ENCODE assay signal across 20 cellular contexts in genomic region chr11:131661137-131661536, GRCh38.
DNase-seq lines count a peak whose midpoint lies in the region; ATAC-seq and TF ChIP-seq lines count a peak whose summit lies in the region.
"Had no signal": no experiment of that assay in that cellular context is flagged by ENCODE, and none has a peak within 500 bp of the region (broad histone marks: within the 10 kb centered on the region; RNA-seq: fewer than 3 reads in every experiment).

No MANE protein-coding gene starts in this region.

- H3K4me1 ChIP-seq in Loucy (ENCODE audit: insufficient read depth, low read length, poor library complexity, severe bottlenecking): peaks cover 75% of the 10 kb centered on the region
- H3K4me1 ChIP-seq in mesodermal cell (ENCODE audit: control insufficient read depth, insufficient read depth, low read length, poor library complexity, severe bottlenecking): peaks cover 44% of the 10 kb centered on the region
- H3K4me1 ChIP-seq: heart left ventricle had no signal

- peaks cover 13% of the 10 kb centered on the region; the same call in 1 of the 2 replicates for H3F3A ChIP-seq in Loucy (ENCODE audit: low read depth)

- CTCF ChIA-PET in MCF 10A (lab: Yijun Ruan, JAX): no interaction called here

- H3K36me3 ChIP-seq in Loucy (ENCODE audit: insufficient read depth, low read length) (no peaks in the 10 kb centered on the region), mesodermal cell (ENCODE audit: control insufficient read depth, insufficient read depth, low read length) (no peaks in the 10 kb centered on the region)
- H3K36me3 ChIP-seq: esophagus muscularis mucosa, heart left ventricle had no signal

- BruUV-seq in MCF 10A (replicated peaks; lab: Mats Ljungman, UMichigan): no TSS peak

- POLR2A ChIA-PET in MCF 10A (lab: Yijun Ruan, JAX): no interaction called here

- H3K27me3 Mint-ChIP-seq in MCF 10A (ENCODE audit: insufficient read depth, unreplicated experiment): no peaks in the 10 kb centered on the region

- H3K4me2 ChIP-seq in Loucy (ENCODE audit: low read depth, low read length, poor library complexity, severe bottlenecking): peak overlapping the region; percentile 83

- H3K27me3 ChIP-seq in Loucy (ENCODE audit: insufficient read depth, low read length, poor library complexity, severe bottlenecking): no peaks in the 10 kb centered on the region
- H3K27me3 ChIP-seq: esophagus muscularis mucosa had no signal

- peaks cover 79% of the 10 kb centered on the region for H3K79me2 ChIP-seq in Loucy (ENCODE audit: insufficient read depth, low read length)

- no peaks in the 10 kb centered on the region for H3K9me2 ChIP-seq in Loucy (replicated peaks; ENCODE audit: low read depth, low read length)

- H3K9me3 ChIP-seq in Loucy (ENCODE audit: insufficient read depth, low read depth, low read length): no peaks in the 10 kb centered on the region
- H3K9me3 ChIP-seq in mesodermal cell (ENCODE audit: control insufficient read depth, low read length): no peaks in the 10 kb centered on the region
- H3K9me3 ChIP-seq: esophagus muscularis mucosa, heart left ventricle had no signal

- no peak overlapping the region for H2AFZ ChIP-seq in Loucy (ENCODE audit: low read length)

- no peak overlapping the region for H3K4me3 Mint-ChIP-seq in MCF 10A (ENCODE audit: unreplicated experiment)
- H3K4me3 Mint-ChIP-seq: immature natural killer cell, naive B cell had no signal

- H3K9ac ChIP-seq in Loucy (ENCODE audit: low read depth, low read length, poor library complexity, severe bottlenecking): peak overlapping the region; percentile 96

- H3K4me3 ChIP-seq in AG10803 (ENCODE audit: low read length) (no peak overlapping the region), Loucy (ENCODE audit: low read length, poor library complexity, severe bottlenecking) (peak overlapping the region; percentile 75), mesodermal cell (ENCODE audit: extremely low read depth, insufficient read depth, low read length, poor library complexity, severe bottlenecking) (no peak overlapping the region)
- H3K4me3 ChIP-seq: esophagus muscularis mucosa, heart left ventricle, lung had no signal

- intact Hi-C loops in MCF 10A (cut with micrococcal nuclease): no loop called here

- ATAC-seq in activated naive CD4-positive, alpha-beta T cell treated with anti-CD3 and anti-CD28 coated beads, Interleukin-2, amount 50 U/mL, for 72 hours: no peak
- no peak for ATAC-seq in GM18519 (IDR thresholded peaks at IDR 0.05; ENCODE audit: low FRiP score, unreplicated experiment)
- ATAC-seq: heart left ventricle had no signal

- no peaks in the 10 kb centered on the region for H4K20me1 ChIP-seq in Loucy (ENCODE audit: insufficient read depth, low read length, poor library complexity, severe bottlenecking)

- H3K4me1 Mint-ChIP-seq in MCF 10A (ENCODE audit: insufficient read depth, unreplicated experiment): no peaks in the 10 kb centered on the region
- H3K4me1 Mint-ChIP-seq: immature natural killer cell, naive B cell had no signal

- H3K27ac Mint-ChIP-seq in activated naive CD4-positive, alpha-beta T cell treated with anti-CD3 and anti-CD28 coated beads, Interleukin-2, amount 50 U/mL, for 72 hours: no peak overlapping the region
- no peak overlapping the region for H3K27ac Mint-ChIP-seq in MCF 10A (ENCODE audit: low read depth, unreplicated experiment)
- H3K27ac Mint-ChIP-seq: CD14-positive monocyte, immature natural killer cell, naive B cell, progenitor cell of endocrine pancreas had no signal

- WGBS in mesodermal cell (ENCODE audit: insufficient coverage in 2 of 2), 2 experiments: 80 to 82% methylated on average over 2 of the region's 2 CpGs

- no peaks in the 10 kb centered on the region for H3K9me3 Mint-ChIP-seq in activated naive CD4-positive, alpha-beta T cell treated with anti-CD3 and anti-CD28 coated beads, Interleukin-2, amount 50 U/mL, for 72 hours
- peaks cover 31% of the 10 kb centered on the region for H3K9me3 Mint-ChIP-seq in MCF 10A (ENCODE audit: unreplicated experiment)

- H3K27ac ChIP-seq in caudate nucleus (ENCODE audit: low read depth, low read length): peak overlapping the region; percentile 98
- H3K27ac ChIP-seq in mesodermal cell (ENCODE audit: low read depth, low read length, severe bottlenecking): peak overlapping the region; percentile 18
- H3K27ac ChIP-seq: esophagus muscularis mucosa, heart left ventricle had no signal

- H3K36me3 Mint-ChIP-seq in activated naive CD4-positive, alpha-beta T cell treated with anti-CD3 and anti-CD28 coated beads, Interleukin-2, amount 50 U/mL, for 72 hours: no peaks in the 10 kb centered on the region
- no peaks in the 10 kb centered on the region for H3K36me3 Mint-ChIP-seq in MCF 10A (ENCODE audit: insufficient read depth, unreplicated experiment)
- H3K36me3 Mint-ChIP-seq: CD14-positive monocyte, immature natural killer cell, naive B cell had no signal

- DNase-seq in AG10803 (ENCODE audit: low read depth) (peak; percentile 65), caudate nucleus (lab: John Stamatoyannopoulos, UW) (no peak), SHP77 (lab: John Stamatoyannopoulos, UW) (no peak), MCF 10A (ENCODE audit: unreplicated experiment) (no peak)
- DNase-seq in activated naive CD4-positive, alpha-beta T cell treated with anti-CD3 and anti-CD28 coated beads, Interleukin-2, amount 50 U/mL, for 72 hours (ENCODE audit: low spot score in 2 of 2): no peak
- DNase-seq: heart left ventricle; immature natural killer cell; naive B cell; NCI-H1930; NCI-H446; RPMI8226; small intestine; stimulated activated CD4-positive, alpha-beta T cell treated with anti-CD3 and anti-CD28 coated beads, Interleukin-4, amount 100 ng/mL, for 1 hour had no signal

- TF ChIP-seq CTCF in AG10803 (conservative IDR thresholded peaks at IDR 0.05; ENCODE audit: low read length) (no peak), Loucy (conservative IDR thresholded peaks at IDR 0.05; ENCODE audit: low read length) (no peak), MCF 10A (IDR thresholded peaks at IDR 0.05; ENCODE audit: unreplicated experiment) (no peak)
